8 cellular contexts compared by ENCODE assay signal in the genomic region with DNA sequence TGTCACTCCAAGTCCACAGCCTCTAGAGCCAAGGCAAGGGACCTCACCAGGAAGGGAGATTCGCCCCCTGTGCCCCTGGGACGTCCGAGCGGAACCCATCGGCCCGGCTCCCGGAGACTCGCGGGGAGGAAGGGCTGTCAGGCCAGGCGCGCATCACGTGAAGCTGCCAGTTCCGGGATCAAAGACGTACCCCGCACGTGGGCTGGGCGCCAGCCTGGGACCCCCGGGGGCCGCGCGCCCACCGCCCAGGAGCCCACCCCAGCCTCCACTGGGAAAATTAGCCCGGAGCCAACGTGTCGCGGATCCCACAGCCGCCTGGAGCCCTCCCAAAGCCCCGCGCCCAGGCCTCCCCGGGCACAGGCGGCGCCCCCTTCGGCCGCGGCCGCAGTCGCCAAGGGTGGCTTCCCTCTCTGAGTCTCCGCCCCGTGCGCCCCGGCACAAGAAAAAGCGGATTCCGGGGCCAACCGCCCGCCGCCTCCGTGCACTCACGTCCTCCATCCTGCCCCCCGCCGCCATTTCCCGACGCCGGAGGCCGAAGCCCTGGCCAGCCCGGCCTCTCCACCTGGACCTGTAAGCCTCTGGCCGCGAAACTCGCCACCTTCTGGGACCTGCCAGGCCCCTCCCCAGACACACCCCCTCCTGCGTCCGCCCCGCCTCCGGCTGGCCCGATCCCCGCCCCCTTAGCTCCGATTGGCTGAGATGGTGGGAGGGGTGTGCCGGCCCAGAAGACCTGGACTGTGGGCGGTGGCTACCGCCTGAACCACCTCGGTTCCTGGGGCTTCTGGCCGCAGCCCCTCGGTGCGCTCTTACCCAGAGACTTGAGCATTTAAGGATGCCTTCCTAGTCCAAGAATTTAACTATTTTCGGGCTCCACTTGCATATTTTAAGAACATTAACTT. TPM values are rescaled to one million over a fixed set of nuclear protein-coding genes. Genes with fewer than 3 reads are reported as not detected.
A peak's percentile ranks its signal among the peaks of the same experiment; 100 is the strongest.
DNase-seq lines count a peak whose midpoint lies in the region; TF ChIP-seq lines count a peak whose summit lies in the region.

TSS of gene TMEM192 (minus strand) at position 603 of the 899 bp plus-strand sequence. CDS start at position 516, 87 bp downstream.

- no peaks in the 10 kb centered on the region for H3K27me3 Mint-ChIP-seq in endodermal cell (ENCODE audit: insufficient read depth)

- peaks cover 3% of the 10 kb centered on the region for H3K4me1 Mint-ChIP-seq in endodermal cell

- H3K4me3 Mint-ChIP-seq in endodermal cell = peak within 1 kb of the TSS; percentile 87

- H3K9ac ChIP-seq in endodermal cell (ENCODE audit: extremely low read depth, low read length, poor library complexity, severe bottlenecking) = peak within 1 kb of the TSS; percentile 57

- H3K27me3 ChIP-seq in endodermal cell (ENCODE audit: control insufficient read depth, insufficient read depth, low read length, poor library complexity, severe bottlenecking) = no peaks in the 10 kb centered on the region

- TF ChIP-seq CTCF in GM20000 (IDR thresholded peaks at IDR 0.05; ENCODE audit: extremely low read depth, missing control alignments) (peak; percentile 47), endodermal cell (conservative IDR thresholded peaks at IDR 0.05) (peak; percentile 59)

- peak within 1 kb of the TSS; percentile 91 for H3K4me3 ChIP-seq in endodermal cell (ENCODE audit: low read length)

- H3K9me3 Mint-ChIP-seq in endodermal cell = no peaks in the 10 kb centered on the region

- WGBS in endodermal cell (ENCODE audit: insufficient coverage in 1 of 2, insufficient read length in 1 of 2), 2 experiments = 0 to 1% methylated on average over 32 to 73 of the region's 73 CpGs

- peak within 1 kb of the TSS; percentile 95 for H3K27ac Mint-ChIP-seq in endodermal cell

- peak within 1 kb of the TSS; percentile 46 for H3K27ac ChIP-seq in endodermal cell (ENCODE audit: low read depth, low read length)

- H3K4me1 ChIP-seq in endodermal cell (ENCODE audit: control insufficient read depth, insufficient read depth, low read length) = no peaks in the 10 kb centered on the region

- no peaks in the 10 kb centered on the region for H3K36me3 ChIP-seq in endodermal cell (ENCODE audit: control insufficient read depth, insufficient read depth, low read length)

- DNase-seq in COR-L47 (lab: John Stamatoyannopoulos, UW) (peak; percentile 84), GM20000 (ENCODE audit: low spot score) (peak; percentile 97), HT-29 (ENCODE audit: low spot score) (peak; percentile 83), endodermal cell (peak; percentile 99), mesenteric fat pad (ENCODE audit: low spot score) (peak; percentile 98)
- DNase-seq in NK-92 treated with Interleukin-12 subunit alpha and Interleukin-12 subunit beta, amount 100 ng/mL, for 24 hours (lab: John Stamatoyannopoulos, UW) = peak; percentile 74
- peak; percentile 67 for DNase-seq in activated CD8-positive, alpha-beta memory T cell treated with anti-CD3 and anti-CD28 coated beads, Interleukin-2, amount 50 U/mL, for 1 hour (ENCODE audit: extremely low read depth)
- peak; percentile 79 for DNase-seq in stimulated activated CD8-positive, alpha-beta memory T cell treated with anti-CD3 and anti-CD28 coated beads, Interleukin-15, amount 100 ng/mL, for 24 hours (ENCODE audit: low read depth)

- H3K36me3 Mint-ChIP-seq in endodermal cell (ENCODE audit: low read depth) = no peaks in the 10 kb centered on the region

- no peaks in the 10 kb centered on the region for H3K9me3 ChIP-seq in endodermal cell (ENCODE audit: control insufficient read depth, low read length)

RNA-seq across cellular contexts. Expression of gene TMEM192, which starts in this region (rescaled TPM):
- 3.3 and 4.0 TPM in 2 replicates for total RNA-seq in HT-29 (2014; rRNA removed; shearing (Covaris generic))
- total RNA-seq in endodermal cell = 10 to 100 TPM; 13.1 to 15.1 TPM
- polyA plus RNA-seq in endodermal cell (2013, experiment 1 of 2) = 11.8 TPM
- 8.7 TPM for polyA plus RNA-seq in endodermal cell (2013, experiment 2 of 2)
- 27.6 TPM for total RNA-seq in mesenteric fat pad

Comparison
In these comparisons a context has a peak if more than half of its experiments do, and no peak if none do; other contexts are left out.
1. Peak in every context shown above with its lines: DNase-seq, H3K4me3 ChIP-seq and H3K27ac ChIP-seq.